Comparison of ENCODE assay signal across 19 cellular contexts in genomic region chr13:52345048-52345447, GRCh38.
A peak's percentile ranks its signal among the peaks of the same experiment; 100 is the strongest.
DNase-seq lines count a peak whose midpoint lies in the region; ATAC-seq and TF ChIP-seq lines count a peak whose summit lies in the region.
"Had no signal": no experiment of that assay in that cellular context is flagged by ENCODE, and none has a peak within 500 bp of the region (broad histone marks: within the 10 kb centered on the region; RNA-seq: fewer than 3 reads in every experiment).

No MANE protein-coding gene starts in this region.

- no peaks in the 10 kb centered on the region for H3K4me1 Mint-ChIP-seq in activated T-cell treated with anti-CD3 and anti-CD28 coated beads, Interleukin-2, amount 50 U/mL, for 72 hours (ENCODE audit: low read depth)
- H3K4me1 Mint-ChIP-seq: activated CD4-positive, alpha-beta T cell treated with anti-CD3 and anti-CD28 coated beads, Interleukin-2, amount 10 ng/mL, durations not matched to agents 24 days and 14 days; activated naive CD4-positive, alpha-beta T cell treated with anti-CD3 and anti-CD28 coated beads, Interleukin-2, amount 50 U/mL, for 24 hours; B cell; central memory CD8-positive, alpha-beta T cell; H9 had no signal

- no peak overlapping the region for H3K27ac ChIP-seq in effector memory CD4-positive, alpha-beta T cell (ENCODE audit: insufficient read depth, low read length, poor library complexity, severe bottlenecking)
- H3K27ac ChIP-seq: hepatocyte, neutrophil, SK-N-MC had no signal

- H3K4me3 ChIP-seq in fibroblast of pulmonary artery (replicated peaks; ENCODE audit: low read depth, low read length): no peak overlapping the region
- no peak overlapping the region for H3K4me3 ChIP-seq in skeletal muscle cell (ENCODE audit: low read depth, low read length)
- no peak overlapping the region for H3K4me3 ChIP-seq in effector memory CD4-positive, alpha-beta T cell (ENCODE audit: insufficient read depth, low read depth, low read length, poor library complexity, severe bottlenecking)
- H3K4me3 ChIP-seq: hepatocyte, SK-N-MC, skin epidermis had no signal

- H3K27me3 Mint-ChIP-seq in activated T-cell treated with anti-CD3 and anti-CD28 coated beads, Interleukin-2, amount 50 U/mL, for 72 hours (ENCODE audit: low read depth): peaks cover 12% of the 10 kb centered on the region
- H3K27me3 Mint-ChIP-seq: central memory CD8-positive, alpha-beta T cell had no signal

- no peak overlapping the region for H3K27ac Mint-ChIP-seq in activated T-cell treated with anti-CD3 and anti-CD28 coated beads, Interleukin-2, amount 50 U/mL, for 72 hours
- H3K27ac Mint-ChIP-seq: activated CD4-positive, alpha-beta T cell treated with anti-CD3 and anti-CD28 coated beads, Interleukin-2, amount 10 ng/mL, durations not matched to agents 24 days and 14 days; activated naive CD4-positive, alpha-beta T cell treated with anti-CD3 and anti-CD28 coated beads, Interleukin-2, amount 50 U/mL, for 24 hours; B cell had no signal

- no peak for ATAC-seq in HG03159 (IDR thresholded peaks at IDR 0.05; ENCODE audit: unreplicated experiment)
- no peak for ATAC-seq in activated T-cell treated with anti-CD3 and anti-CD28 coated beads, Interleukin-2, amount 50 U/mL, for 72 hours (replicated peaks in 1 of 2)

- no peak for TF ChIP-seq CTCF in fibroblast of pulmonary artery (IDR thresholded peaks at IDR 0.05; ENCODE audit: low read length, missing control alignments)

- no peaks in the 10 kb centered on the region for H3K27me3 ChIP-seq in effector memory CD4-positive, alpha-beta T cell (replicated peaks; ENCODE audit: control insufficient read depth, insufficient read depth, low read length, poor library complexity, severe bottlenecking)
- H3K27me3 ChIP-seq: hepatocyte, neutrophil had no signal

- no peak overlapping the region for H3K4me3 Mint-ChIP-seq in activated T-cell treated with anti-CD3 and anti-CD28 coated beads, Interleukin-2, amount 50 U/mL, for 72 hours
- H3K4me3 Mint-ChIP-seq: activated CD4-positive, alpha-beta T cell treated with anti-CD3 and anti-CD28 coated beads, Interleukin-2, amount 10 ng/mL, durations not matched to agents 24 days and 14 days; activated naive CD4-positive, alpha-beta T cell treated with anti-CD3 and anti-CD28 coated beads, Interleukin-2, amount 50 U/mL, for 24 hours; B cell; central memory CD8-positive, alpha-beta T cell; H9 had no signal

- H3K36me3 Mint-ChIP-seq in activated T-cell treated with anti-CD3 and anti-CD28 coated beads, Interleukin-2, amount 50 U/mL, for 72 hours (ENCODE audit: insufficient read depth in 2 of 2): no peaks in the 10 kb centered on the region
- H3K36me3 Mint-ChIP-seq: activated naive CD4-positive, alpha-beta T cell treated with anti-CD3 and anti-CD28 coated beads, Interleukin-2, amount 50 U/mL, for 24 hours had no signal

- H3K9me3 Mint-ChIP-seq in activated T-cell treated with anti-CD3 and anti-CD28 coated beads, Interleukin-2, amount 50 U/mL, for 72 hours: no peaks in the 10 kb centered on the region
- H3K9me3 Mint-ChIP-seq: activated CD4-positive, alpha-beta T cell treated with anti-CD3 and anti-CD28 coated beads, Interleukin-2, amount 10 ng/mL, durations not matched to agents 24 days and 14 days; activated naive CD4-positive, alpha-beta T cell treated with anti-CD3 and anti-CD28 coated beads, Interleukin-2, amount 50 U/mL, for 24 hours; central memory CD8-positive, alpha-beta T cell had no signal

- no peaks in the 10 kb centered on the region for H3K9me3 ChIP-seq in effector memory CD4-positive, alpha-beta T cell (ENCODE audit: control insufficient read depth, low read length)
- H3K9me3 ChIP-seq: neutrophil had no signal

- no peaks in the 10 kb centered on the region for H3K4me1 ChIP-seq in effector memory CD4-positive, alpha-beta T cell (ENCODE audit: control insufficient read depth, insufficient read depth, low read length, poor library complexity, severe bottlenecking)

- peak; percentile 27 for DNase-seq in HPDE6-E6E7 (ENCODE audit: extremely low spot score)
- DNase-seq in astrocyte of the hippocampus (ENCODE audit: low read depth, low spot score): peak; percentile 34
- peak; percentile 57 for DNase-seq in fibroblast of pulmonary artery (ENCODE audit: low read depth)
- DNase-seq in skeletal muscle cell (ENCODE audit: low read depth): peak; percentile 22
- DNase-seq in activated T-cell treated with anti-CD3 and anti-CD28 coated beads, Interleukin-2, amount 50 U/mL, for 72 hours: no peak
- no peak for DNase-seq in effector memory CD4-positive, alpha-beta T cell
- DNase-seq: activated CD4-positive, alpha-beta T cell treated with anti-CD3 and anti-CD28 coated beads, Interleukin-2, amount 10 ng/mL, durations not matched to agents 24 days and 14 days; erythroblast; H9; NCI-H2029 treated with DMSO at 0.1 percent for 48 hours; NCI-H526 treated with DMSO at 0.1 percent for 48 hours had no signal

- no peaks in the 10 kb centered on the region for H3K36me3 ChIP-seq in effector memory CD4-positive, alpha-beta T cell (ENCODE audit: control insufficient read depth, insufficient read depth, low read length)
- H3K36me3 ChIP-seq: neutrophil had no signal

Comparison
In these comparisons a context has a peak if more than half of its experiments do, and no peak if none do; other contexts are left out.
1. DNase-seq: peak in HPDE6-E6E7 (single experiment), astrocyte of the hippocampus (single experiment), fibroblast of pulmonary artery (single experiment) and skeletal muscle cell (single experiment); none in activated T-cell treated with anti-CD3 and anti-CD28 coated beads, Interleukin-2, amount 50 U/mL, for 72 hours (0 of 2) and effector memory CD4-positive, alpha-beta T cell (0 of 3).